In the genomic region with DNA sequence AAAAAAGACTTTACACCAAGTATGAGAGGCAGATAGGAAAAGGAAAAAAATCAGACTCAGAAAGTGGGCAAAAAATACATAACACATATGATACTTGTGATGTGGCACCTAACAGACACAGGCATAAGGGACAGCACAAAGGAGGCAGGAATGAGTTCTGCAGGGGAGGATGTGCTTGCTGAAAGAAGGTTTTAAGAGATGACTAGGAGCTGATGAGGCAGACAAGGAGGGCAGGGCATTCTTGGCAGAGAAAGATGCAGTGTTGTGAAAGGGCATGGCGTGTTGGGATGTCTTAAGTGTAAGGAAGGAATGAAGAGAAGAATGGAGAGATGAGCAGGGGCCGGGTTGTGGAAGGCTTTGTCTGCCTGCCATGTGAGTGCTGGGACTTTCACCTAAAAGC, we compare ENCODE assay signal across 20 cellular contexts. TPM values are rescaled to one million over a fixed set of nuclear protein-coding genes. Genes with fewer than 3 reads are reported as not detected.
DNase-seq lines count a peak whose midpoint lies in the region; TF ChIP-seq lines count a peak whose summit lies in the region.
"Had no signal": no experiment of that assay in that cellular context is flagged by ENCODE, and none has a peak within 500 bp of the region (broad histone marks: within the 10 kb centered on the region; RNA-seq: fewer than 3 reads in every experiment).

No MANE protein-coding gene starts in this region.

- no peak overlapping the region for H3K4me2 ChIP-seq in Loucy (ENCODE audit: low read depth, low read length, poor library complexity, severe bottlenecking)
- H3K4me2 ChIP-seq in neuronal stem cell (ENCODE audit: insufficient read depth, low read length, poor library complexity, severe bottlenecking) = no peak overlapping the region

- TF ChIP-seq POLR2A in transverse colon (IDR thresholded peaks at IDR 0.05) = no peak

- H3K36me3 Mint-ChIP-seq in Calu3 (ENCODE audit: insufficient read depth, unreplicated experiment) = no peaks in the 10 kb centered on the region
- H3K36me3 Mint-ChIP-seq: CD8-positive, alpha-beta T cell; stimulated activated memory B cell treated with anti-CD40 and anti-IgM and Interleukin-4, amounts not matched to agents 10 μg/mL and 1 μg/mL and 100 μg/mL, for 72 hours; type B pancreatic cell had no signal

- intact Hi-C loops in Calu3 (cut with micrococcal nuclease; ENCODE audit: unreplicated experiment) = no loop called here
- intact Hi-C loops in transverse colon (cut with DNase I; ENCODE audit: low total_unique reads) = no loop called here

- no peaks in the 10 kb centered on the region for H3K36me3 ChIP-seq in Loucy (ENCODE audit: insufficient read depth, low read length)
- H3K36me3 ChIP-seq in neuronal stem cell (replicated peaks in 1 of 2; ENCODE audit: control insufficient read depth in 2 of 2, insufficient read depth in 2 of 2, low read length in 2 of 2) = no peaks in the 10 kb centered on the region
- no peaks in the 10 kb centered on the region for H3K36me3 ChIP-seq in transverse colon

- no peak overlapping the region for H3K14ac ChIP-seq in neuronal stem cell (ENCODE audit: low read length)

- H3K27ac ChIP-seq in neuronal stem cell (replicated peaks; ENCODE audit: low read length) (no peak overlapping the region), transverse colon (no peak overlapping the region)

- H3K27me3 Mint-ChIP-seq in Calu3 (ENCODE audit: unreplicated experiment) = no peaks in the 10 kb centered on the region
- H3K27me3 Mint-ChIP-seq: stimulated activated memory B cell treated with anti-CD40 and anti-IgM and Interleukin-4, amounts not matched to agents 10 μg/mL and 1 μg/mL and 100 μg/mL, for 72 hours; type B pancreatic cell had no signal

- no peak for TF ChIP-seq EP300 in transverse colon (IDR thresholded peaks at IDR 0.05; ENCODE audit: low read depth)

- no peaks in the 10 kb centered on the region for H3K9me3 Mint-ChIP-seq in Calu3 (ENCODE audit: low read depth, unreplicated experiment)
- H3K9me3 Mint-ChIP-seq: CD8-positive, alpha-beta T cell; neural crest cell; stimulated activated memory B cell treated with anti-CD40 and anti-IgM and Interleukin-4, amounts not matched to agents 10 μg/mL and 1 μg/mL and 100 μg/mL, for 72 hours; type B pancreatic cell had no signal

- H3K79me1 ChIP-seq in neuronal stem cell (ENCODE audit: low read depth, low read length) = no peaks in the 10 kb centered on the region

- H3K9me2 ChIP-seq in Loucy (replicated peaks; ENCODE audit: low read depth, low read length) = no peaks in the 10 kb centered on the region

- H3K27me3 ChIP-seq in Loucy (ENCODE audit: insufficient read depth, low read length, poor library complexity, severe bottlenecking) = no peaks in the 10 kb centered on the region
- peaks cover 0 to 7% (median 0%) of the 10 kb centered on the region in 3 experiments for H3K27me3 ChIP-seq in neuronal stem cell (ENCODE audit: control insufficient read depth in 3 of 3, insufficient read depth in 3 of 3, low read depth in 1 of 3, low read length in 3 of 3)
- H3K27me3 ChIP-seq in transverse colon = no peaks in the 10 kb centered on the region

- no peaks in the 10 kb centered on the region for H4K20me1 ChIP-seq in Loucy (ENCODE audit: insufficient read depth, low read length, poor library complexity, severe bottlenecking)

- CTCF ChIA-PET in Calu3 (lab: Charles Lee) = no interaction called here

- no peak overlapping the region for H3K4ac ChIP-seq in neuronal stem cell (ENCODE audit: low read length)

- H2BK15ac ChIP-seq in neuronal stem cell (ENCODE audit: low read length) = no peak overlapping the region

- no peaks in the 10 kb centered on the region for H3F3A ChIP-seq in Loucy (ENCODE audit: low read depth)

- DNase-seq in ELR (ENCODE audit: low read depth) (peak; percentile 64), dedifferentiated amniotic fluid mesenchymal stem cell (ENCODE audit: extremely low spot score) (peak; percentile 32), neuronal stem cell (ENCODE audit: low spot score) (no peak), NCI-H2081 (lab: John Stamatoyannopoulos, UW) (no peak), Calu3 (no peak), OCI-M1 (lab: John Stamatoyannopoulos, UW) (no peak), transverse colon (no peak)
- DNase-seq: activated CD4-positive, alpha-beta T cell treated with anti-CD3 and anti-CD28 coated beads for 48 hours; activated T-cell treated with anti-CD3 and anti-CD28 coated beads, Interleukin-2, amount 50 U/mL, for 48 hours; amniotic stem cell; CD8-positive, alpha-beta T cell; cortex of kidney; GDM1; NCI-H82; Right ventricle myocardium superior; stimulated activated CD4-positive, alpha-beta T cell treated with anti-CD3 and anti-CD28 coated beads, Interleukin-4, amount 100 ng/mL, for 4 hours had no signal

- WGBS in neuronal stem cell (ENCODE audit: extremely low coverage in 2 of 2, insufficient read length in 2 of 2, insufficient replicate concordance in 1 of 2), 2 donors = no CpG with 5 or more reads among the region's 2 CpGs
- 34 to 45% methylated on average over 2 of the region's 2 CpGs for WGBS in transverse colon (ENCODE audit: low coverage in 1 of 2), 2 donors

- H4K91ac ChIP-seq in neuronal stem cell (ENCODE audit: low read depth, low read length, poor library complexity) = no peak overlapping the region

- H3K79me2 ChIP-seq in Loucy (ENCODE audit: insufficient read depth, low read length) = no peaks in the 10 kb centered on the region

- no peak overlapping the region for H4K8ac ChIP-seq in neuronal stem cell (ENCODE audit: low read depth, low read length)

- no peak overlapping the region for H3K23ac ChIP-seq in neuronal stem cell (ENCODE audit: low read depth, low read length, poor library complexity)

- no peak overlapping the region for H2AK5ac ChIP-seq in neuronal stem cell (ENCODE audit: low read depth, low read length)

- H2BK12ac ChIP-seq in neuronal stem cell (ENCODE audit: low read length) = no peak overlapping the region

- H2BK5ac ChIP-seq in neuronal stem cell (ENCODE audit: low read length) = no peak overlapping the region

- H3K9me3 ChIP-seq in Loucy (ENCODE audit: insufficient read depth, low read depth, low read length) (no peaks in the 10 kb centered on the region), neuronal stem cell (replicated peaks in 1 of 2; ENCODE audit: control insufficient read depth in 2 of 2, insufficient read depth in 1 of 2, low read depth in 1 of 2, low read length in 2 of 2) (no peaks in the 10 kb centered on the region), transverse colon (no peaks in the 10 kb centered on the region)

- no peak overlapping the region for H2BK120ac ChIP-seq in neuronal stem cell (ENCODE audit: low read depth, low read length)

- no peak overlapping the region for H3K27ac Mint-ChIP-seq in Calu3 (ENCODE audit: unreplicated experiment)
- H3K27ac Mint-ChIP-seq: CD8-positive, alpha-beta T cell; stimulated activated memory B cell treated with anti-CD40 and anti-IgM and Interleukin-4, amounts not matched to agents 10 μg/mL and 1 μg/mL and 100 μg/mL, for 72 hours; type B pancreatic cell had no signal

- no peaks in the 10 kb centered on the region for H3K4me1 ChIP-seq in Loucy (ENCODE audit: insufficient read depth, low read length, poor library complexity, severe bottlenecking)
- peaks cover 0 to 3% of the 10 kb centered on the region in 2 donors for H3K4me1 ChIP-seq in neuronal stem cell (ENCODE audit: control insufficient read depth in 2 of 2, insufficient read depth in 1 of 2, low read depth in 1 of 2, low read length in 2 of 2)
- no peaks in the 10 kb centered on the region for H3K4me1 ChIP-seq in transverse colon

- H3K4me3 ChIP-seq in Loucy (ENCODE audit: low read length, poor library complexity, severe bottlenecking) (no peak overlapping the region), neuronal stem cell (ENCODE audit: low read length in 2 of 2) (no peak overlapping the region), transverse colon (no peak overlapping the region)

- TF ChIP-seq CTCF in Loucy (conservative IDR thresholded peaks at IDR 0.05; ENCODE audit: low read length) (no peak), Calu3 (IDR thresholded peaks at IDR 0.05; ENCODE audit: unreplicated experiment) (no peak), transverse colon (IDR thresholded peaks at IDR 0.05) (no peak)

- peaks cover 2% of the 10 kb centered on the region for H3K4me1 Mint-ChIP-seq in Calu3 (ENCODE audit: low read depth, unreplicated experiment)
- H3K4me1 Mint-ChIP-seq: neural crest cell had no signal

- H3K18ac ChIP-seq in neuronal stem cell (ENCODE audit: low read length) = no peak overlapping the region

- no TSS peak for BruUV-seq in Calu3 (replicated peaks; lab: Mats Ljungman, UMichigan)

- H3K9ac ChIP-seq in Loucy (ENCODE audit: low read depth, low read length, poor library complexity, severe bottlenecking) (no peak overlapping the region), neuronal stem cell (ENCODE audit: low read depth, low read length, poor library complexity) (no peak overlapping the region)

- in situ Hi-C loops in transverse colon (cut with MboI; ENCODE audit: low pct_ligation_motif_present in 1 of 4, low pct_unique_long_range_greater_than_20kb in 1 of 4, low sequenced_read_pairs in 3 of 4) = no loop called here

- H3K4me3 Mint-ChIP-seq in Calu3 (ENCODE audit: low read depth, unreplicated experiment) = no peak overlapping the region
- H3K4me3 Mint-ChIP-seq: CD8-positive, alpha-beta T cell; neural crest cell; stimulated activated memory B cell treated with anti-CD40 and anti-IgM and Interleukin-4, amounts not matched to agents 10 μg/mL and 1 μg/mL and 100 μg/mL, for 72 hours; type B pancreatic cell had no signal

- peak overlapping the region; percentile 83 for H2AFZ ChIP-seq in Loucy (ENCODE audit: low read length)
- peak overlapping the region; percentile 27 for H2AFZ ChIP-seq in neuronal stem cell (ENCODE audit: low read length)

RNA-seq across cellular contexts. Expression of gene TMEM154, which starts 49.7 kb away (rescaled TPM):
- 0.14 TPM for polyA plus RNA-seq in neuronal stem cell (2013, experiment 1 of 2)
- 0.18 TPM for polyA plus RNA-seq in neuronal stem cell (2013, experiment 2 of 2)
- 23.3 and 26.4 TPM in 2 replicates for total RNA-seq in Calu3 (2022)
- total RNA-seq in transverse colon = 1 to 10 TPM; 1.8 to 5.4 (median 3.9) TPM

RNA-seq across cellular contexts. Expression of gene TIGD4, which starts 50.1 kb away (rescaled TPM):
- 3.0 TPM for polyA plus RNA-seq in neuronal stem cell (2013, experiment 1 of 2)
- polyA plus RNA-seq in neuronal stem cell (2013, experiment 2 of 2) = 3.2 TPM
- total RNA-seq in Calu3 (2022) (0.78 and 0.92 TPM in 2 replicates), transverse colon (under 1 TPM in 3 of 4 donors, not detected in 1; 0.14 to 0.95 (median 0.75) TPM)

RNA-seq across cellular contexts. Expression of gene ARFIP1, which starts 50.3 kb away (rescaled TPM):
- polyA plus RNA-seq in neuronal stem cell (2013, experiment 1 of 2) = 45.0 TPM
- 43.7 TPM for polyA plus RNA-seq in neuronal stem cell (2013, experiment 2 of 2)
- total RNA-seq in Calu3 (2022) (35.5 and 38.1 TPM in 2 replicates), transverse colon (100 to 1,000 TPM in 1 of 4 donors, 10 to 100 TPM in 3; 35.0 to 115 (median 46.2) TPM)

Comparison
In these comparisons a context has a peak if more than half of its experiments do, and no peak if none do; other contexts are left out.
1. DNase-seq: peak in ELR (single experiment) and dedifferentiated amniotic fluid mesenchymal stem cell (single experiment); none in neuronal stem cell (single experiment), NCI-H2081 (0 of 2), Calu3 (single experiment), OCI-M1 (single experiment) and transverse colon (single experiment).